Comparison of ENCODE assay signal across 23 cellular contexts in genomic region chr2:174786066-174786725, GRCh38. TPM values are rescaled to one million over a fixed set of nuclear protein-coding genes. Genes with fewer than 3 reads are reported as not detected.
DNase-seq lines count a peak whose midpoint lies in the region; TF ChIP-seq lines count a peak whose summit lies in the region.
"Had no signal": no experiment of that assay in that cellular context is flagged by ENCODE, and none has a peak within 500 bp of the region (broad histone marks: within the 10 kb centered on the region; RNA-seq: fewer than 3 reads in every experiment).

No MANE protein-coding gene starts in this region.

- H3K9me3 ChIP-seq in breast epithelium (no peaks in the 10 kb centered on the region), iPS-20b (ENCODE audit: insufficient read depth, low read depth, low read length) (no peaks in the 10 kb centered on the region), esophagus squamous epithelium (no peaks in the 10 kb centered on the region)
- H3K9me3 ChIP-seq: BLaER1, body of pancreas, right lobe of liver, SJCRH30 had no signal

- no peak for TF ChIP-seq CTCF in breast epithelium (IDR thresholded peaks at IDR 0.05)
- TF ChIP-seq CTCF in MCF 10A (IDR thresholded peaks at IDR 0.05; ENCODE audit: unreplicated experiment), result no peak
- no peak for TF ChIP-seq CTCF in esophagus squamous epithelium (IDR thresholded peaks at IDR 0.05)

- H3K27me3 Mint-ChIP-seq in MCF 10A (ENCODE audit: insufficient read depth, unreplicated experiment), result no peaks in the 10 kb centered on the region

- H3K4me3 ChIP-seq in breast epithelium, result no peak overlapping the region
- H3K4me3 ChIP-seq in iPS-20b (ENCODE audit: low read length), result no peak overlapping the region
- H3K4me3 ChIP-seq in esophagus squamous epithelium, result no peak overlapping the region
- H3K4me3 ChIP-seq: BLaER1, body of pancreas, right lobe of liver, SJCRH30 had no signal

- DNase-seq in breast epithelium (ENCODE audit: low spot score in 2 of 2) (no peak), MCF 10A (ENCODE audit: unreplicated experiment) (no peak), dermis blood vessel endothelial cell (peak; percentile 89), esophagus squamous epithelium (lab: John Stamatoyannopoulos, UW) (no peak)
- no peak for DNase-seq in stimulated activated CD4-positive, alpha-beta T cell treated with anti-CD3 and anti-CD28 coated beads, Interleukin-2, amount 100 ng/mL, for 24 hours
- no peak for DNase-seq in stimulated activated naive CD4-positive, alpha-beta T cell treated with Interleukin-2 at 50 U/mL for 16 hours (lab: John Stamatoyannopoulos, UW)
- no peak for DNase-seq in effector CD8-positive, alpha-beta T cell (lab: John Stamatoyannopoulos, UW)
- DNase-seq: 8988T; activated naive CD4-positive, alpha-beta T cell treated with anti-CD3 and anti-CD28 coated beads, Interleukin-2, amount 10 ng/mL, durations not matched to agents 7 days and 5 days; activated T-cell treated with anti-CD3 and anti-CD28 coated beads, Interleukin-2, amount 50 U/mL, for 4 hours; body of pancreas; cortex of kidney; NCI-H1436; NCI-H2171; right lobe of liver; SJCRH30; stimulated activated naive CD8-positive, alpha-beta T cell treated with anti-CD3 and anti-CD28 coated beads, Interleukin-15, Interleukin-2, amounts not matched to agents 100 U/mL and 50 U/mL, for 24 hours; trophoblast cell had no signal

- CTCF ChIA-PET in MCF 10A (lab: Yijun Ruan, JAX), result interaction anchor here (2.4 kb wide), 1 partner anchor 15 kb away, joined by 12 read pairs; no protein-coding TSS in a partner anchor

- peak overlapping the region; percentile 63 to 75 for H3K27ac ChIP-seq in breast epithelium
- no peak overlapping the region for H3K27ac ChIP-seq in iPS-20b (ENCODE audit: low read length)
- peak overlapping the region in 1 of 4 donors; percentile 21 for H3K27ac ChIP-seq in esophagus squamous epithelium
- H3K27ac ChIP-seq: BLaER1, body of pancreas, right lobe of liver, SJCRH30 had no signal

- no peaks in the 10 kb centered on the region for H3K4me1 ChIP-seq in breast epithelium
- peaks cover 23% of the 10 kb centered on the region for H3K4me1 ChIP-seq in iPS-20b (ENCODE audit: insufficient read depth, low read length)
- peaks cover 0 to 11% (median 0%) of the 10 kb centered on the region in 3 donors for H3K4me1 ChIP-seq in esophagus squamous epithelium
- H3K4me1 ChIP-seq: body of pancreas, right lobe of liver had no signal

- H3K4me3 Mint-ChIP-seq in MCF 10A (ENCODE audit: unreplicated experiment), result no peak overlapping the region
- H3K4me3 Mint-ChIP-seq: activated naive CD4-positive, alpha-beta T cell treated with anti-CD3 and anti-CD28 coated beads, Interleukin-2, amount 10 ng/mL, durations not matched to agents 7 days and 5 days; activated T-cell treated with anti-CD3 and anti-CD28 coated beads, Interleukin-2, amount 50 U/mL, for 4 hours; T-helper 2 cell treated with Interferon-gamma antibody and Interleukin-4, amounts not matched to agents 5 μg/mL and 100 μg/mL, for 36 hours had no signal

- H3K27ac Mint-ChIP-seq in MCF 10A (ENCODE audit: low read depth, unreplicated experiment), result no peak overlapping the region
- H3K27ac Mint-ChIP-seq: activated naive CD4-positive, alpha-beta T cell treated with anti-CD3 and anti-CD28 coated beads, Interleukin-2, amount 10 ng/mL, durations not matched to agents 7 days and 5 days; T-helper 2 cell treated with Interferon-gamma antibody and Interleukin-4, amounts not matched to agents 5 μg/mL and 100 μg/mL, for 36 hours had no signal

- intact Hi-C loops in breast epithelium (cut with DNase I; ENCODE audit: low total_unique reads), result no loop called here
- intact Hi-C loops in MCF 10A (cut with micrococcal nuclease), result no loop called here
- intact Hi-C loops in esophagus squamous epithelium (cut with DNase I), result no loop called here

- H3K9ac ChIP-seq in iPS-20b (ENCODE audit: low read depth, low read length), result peak overlapping the region; percentile 31; the same call in 1 of the 2 replicates
- H3K9ac ChIP-seq: BLaER1 had no signal

- WGBS in esophagus squamous epithelium, 2 donors, result 69 to 72% methylated on average over 8 of the region's 8 CpGs

- H3K9me3 Mint-ChIP-seq in MCF 10A (ENCODE audit: unreplicated experiment), result no peaks in the 10 kb centered on the region
- H3K9me3 Mint-ChIP-seq: activated naive CD4-positive, alpha-beta T cell treated with anti-CD3 and anti-CD28 coated beads, Interleukin-2, amount 10 ng/mL, durations not matched to agents 7 days and 5 days; activated T-cell treated with anti-CD3 and anti-CD28 coated beads, Interleukin-2, amount 50 U/mL, for 4 hours; T-helper 2 cell treated with Interferon-gamma antibody and Interleukin-4, amounts not matched to agents 5 μg/mL and 100 μg/mL, for 36 hours had no signal

- no peaks in the 10 kb centered on the region for H3K36me3 ChIP-seq in breast epithelium
- no peaks in the 10 kb centered on the region for H3K36me3 ChIP-seq in iPS-20b (ENCODE audit: insufficient read depth, low read depth, low read length)
- no peaks in the 10 kb centered on the region for H3K36me3 ChIP-seq in esophagus squamous epithelium
- H3K36me3 ChIP-seq: BLaER1, right lobe of liver, SJCRH30 had no signal

- BruUV-seq in MCF 10A (replicated peaks; lab: Mats Ljungman, UMichigan), result no TSS peak

- no peaks in the 10 kb centered on the region for H3K4me1 Mint-ChIP-seq in MCF 10A (ENCODE audit: insufficient read depth, unreplicated experiment)

- H3K36me3 Mint-ChIP-seq in MCF 10A (ENCODE audit: insufficient read depth, unreplicated experiment), result no peaks in the 10 kb centered on the region
- H3K36me3 Mint-ChIP-seq: activated naive CD4-positive, alpha-beta T cell treated with anti-CD3 and anti-CD28 coated beads, Interleukin-2, amount 10 ng/mL, durations not matched to agents 7 days and 5 days had no signal

- TF ChIP-seq POLR2A in breast epithelium (IDR thresholded peaks at IDR 0.05) (no peak), esophagus squamous epithelium (IDR thresholded peaks at IDR 0.05) (no peak)

- POLR2A ChIA-PET in MCF 10A (lab: Yijun Ruan, JAX), result no interaction called here

- H3K27me3 ChIP-seq in breast epithelium, result no peaks in the 10 kb centered on the region
- H3K27me3 ChIP-seq in iPS-20b (ENCODE audit: insufficient read depth, low read length), result no peaks in the 10 kb centered on the region
- H3K27me3 ChIP-seq in esophagus squamous epithelium, result no peaks in the 10 kb centered on the region
- H3K27me3 ChIP-seq: BLaER1, body of pancreas, right lobe of liver, SJCRH30 had no signal

RNA-seq across cellular contexts. Expression of gene CHRNA1, which starts 21.9 kb away (rescaled TPM):
- 1 to 10 TPM in 1 of 3 donors, not detected in 2; 8.2 TPM for total RNA-seq in breast epithelium
- total RNA-seq in MCF 10A (2022), result not detected in 2 replicates
- 0.51 TPM in 2 replicates for total RNA-seq in dermis blood vessel endothelial cell
- not detected for total RNA-seq in esophagus squamous epithelium
- total RNA-seq: activated T-cell treated with anti-CD3 and anti-CD28 coated beads, Interleukin-2, amount 50 U/mL, for 4 hours; body of pancreas; epithelial cell of proximal tubule; omental fat pad had no signal
